1 cellular context compared by ENCODE assay signal in the genomic region with DNA sequence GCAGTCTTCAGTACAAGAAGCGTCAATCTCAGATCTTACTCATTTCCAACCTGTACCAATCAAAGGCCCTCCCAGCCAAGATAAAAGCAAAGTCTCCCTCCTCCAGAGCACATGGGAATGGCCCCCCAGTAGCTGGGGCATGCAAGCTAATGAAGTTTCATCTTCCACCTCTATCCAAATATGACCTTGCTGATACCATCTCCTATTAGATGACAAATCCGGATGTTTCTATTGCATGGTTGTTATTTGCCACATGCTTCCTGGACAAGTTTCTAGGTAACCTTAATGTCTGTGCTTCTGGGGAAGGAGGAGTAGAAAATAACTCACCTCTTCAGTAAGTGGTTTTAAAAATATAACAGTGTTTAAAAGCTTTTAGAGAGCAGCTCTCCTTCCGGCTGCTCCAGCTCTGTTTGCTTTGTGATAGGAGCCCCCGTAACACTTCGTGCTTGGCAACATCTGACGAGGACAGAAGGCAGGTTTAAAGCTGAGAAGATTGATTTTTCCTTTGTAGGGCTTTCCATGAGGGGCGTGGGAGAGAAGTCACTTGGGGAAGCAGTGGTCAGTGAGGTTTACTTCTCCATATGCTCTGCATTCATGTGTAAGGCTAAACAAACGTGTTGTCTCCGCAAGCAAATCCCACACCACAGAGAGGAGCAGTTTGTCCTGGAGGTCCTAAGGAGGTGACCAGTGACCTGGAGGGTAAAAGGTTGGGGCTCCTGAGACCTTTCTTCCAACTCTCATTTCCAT.
TF ChIP-seq lines count a peak whose summit lies in the region.

No MANE protein-coding gene starts in this region.

TF ChIP-seq in HepG2, 621 proteins besides CTCF, POLR2A, EP300 and RAD21 (continued from another document and continues in another):
- TF ChIP-seq REPIN1 (CRISPR knock-in tag; IDR thresholded peaks at IDR 0.05; ENCODE audit: borderline replicate concordance, low read depth) (peak; percentile 26; the same call in 1 of the 2 replicates), YY1 (IDR thresholded peaks at IDR 0.05; ENCODE audit: insufficient read depth, insufficient replicate concordance, low read depth, low read length) (no peak), AKAP8 (CRISPR knock-in tag; IDR thresholded peaks at IDR 0.05) (no peak), PHF21A (CRISPR knock-in tag; IDR thresholded peaks at IDR 0.05) (peak; percentile 71), ZNF788 (CRISPR knock-in tag; IDR thresholded peaks at IDR 0.05; ENCODE audit: borderline replicate concordance) (0 out of 2 replicates have a peak, but pooled peaks have one; percentile 13), HOXD1 (CRISPR knock-in tag; IDR thresholded peaks at IDR 0.05) (peak; percentile 74; the same call in 1 of the 2 replicates), STAG1 (CRISPR knock-in tag; IDR thresholded peaks at IDR 0.05) (0 out of 2 replicates have a peak, but pooled peaks have one; percentile 15), ZNF12 (CRISPR knock-in tag; IDR thresholded peaks at IDR 0.05) (no peak), ERF (CRISPR knock-in tag; IDR thresholded peaks at IDR 0.05) (no peak), ZNF136 (CRISPR knock-in tag; IDR thresholded peaks at IDR 0.05; ENCODE audit: low read depth) (no peak), SNAI1 (CRISPR knock-in tag; IDR thresholded peaks at IDR 0.05; ENCODE audit: borderline replicate concordance) (no peak; the same call in 1 of the 2 replicates), ZKSCAN8 (CRISPR knock-in tag; IDR thresholded peaks at IDR 0.05; ENCODE audit: borderline replicate concordance) (peak; percentile 40), RFX5 (IDR thresholded peaks at IDR 0.05; ENCODE audit: low read depth, low read length) (peak; percentile 96), NCOA2 (CRISPR knock-in tag; IDR thresholded peaks at IDR 0.05) (peak; percentile 95), DNMT3B (CRISPR knock-in tag; conservative IDR thresholded peaks at IDR 0.05) (0 out of 2 replicates have a peak, but pooled peaks have one; percentile 57), TAF1 (CRISPR knock-in tag; IDR thresholded peaks at IDR 0.05) (peak; percentile 28; the same call in 1 of the 2 replicates), GZF1 (CRISPR knock-in tag; IDR thresholded peaks at IDR 0.05) (no peak; the same call in 1 of the 2 replicates), SALL1 (CRISPR knock-in tag; IDR thresholded peaks at IDR 0.05) (peak; percentile 80), AHR (CRISPR knock-in tag; IDR thresholded peaks at IDR 0.05) (no peak), MZF1 (CRISPR knock-in tag; IDR thresholded peaks at IDR 0.05; ENCODE audit: borderline replicate concordance) (no peak), KLF15 (CRISPR knock-in tag; IDR thresholded peaks at IDR 0.05; ENCODE audit: borderline replicate concordance) (no peak), ZNF431 (CRISPR knock-in tag; IDR thresholded peaks at IDR 0.05; ENCODE audit: borderline replicate concordance, low read depth) (no peak), NFYC (CRISPR knock-in tag; IDR thresholded peaks at IDR 0.05) (peak; percentile 31), NR2F6 (IDR thresholded peaks at IDR 0.05) (peak; percentile 75), NR2F6 (CRISPR knock-in tag; IDR thresholded peaks at IDR 0.05) (peak; percentile 88), RARG (CRISPR knock-in tag; IDR thresholded peaks at IDR 0.05; ENCODE audit: low read depth) (no peak)
- TF ChIP-seq, protein P1, sequence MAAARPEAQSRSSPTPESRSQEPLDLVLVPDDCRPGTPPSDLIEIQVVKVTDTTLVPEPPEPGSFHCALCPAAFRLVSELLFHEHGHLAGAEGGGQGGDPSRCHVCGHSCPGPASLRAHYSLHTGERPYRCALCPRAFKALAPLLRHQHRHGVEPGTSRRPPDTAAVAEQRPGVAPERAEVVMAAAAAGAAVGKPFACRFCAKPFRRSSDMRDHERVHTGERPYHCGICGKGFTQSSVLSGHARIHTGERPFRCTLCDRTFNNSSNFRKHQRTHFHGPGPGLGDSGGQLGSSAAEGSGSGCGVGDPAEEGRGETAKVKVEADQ (CRISPR knock-in tag; IDR thresholded peaks at IDR 0.05; ENCODE audit: borderline replicate concordance): no peak
- TF ChIP-seq, protein P2, sequence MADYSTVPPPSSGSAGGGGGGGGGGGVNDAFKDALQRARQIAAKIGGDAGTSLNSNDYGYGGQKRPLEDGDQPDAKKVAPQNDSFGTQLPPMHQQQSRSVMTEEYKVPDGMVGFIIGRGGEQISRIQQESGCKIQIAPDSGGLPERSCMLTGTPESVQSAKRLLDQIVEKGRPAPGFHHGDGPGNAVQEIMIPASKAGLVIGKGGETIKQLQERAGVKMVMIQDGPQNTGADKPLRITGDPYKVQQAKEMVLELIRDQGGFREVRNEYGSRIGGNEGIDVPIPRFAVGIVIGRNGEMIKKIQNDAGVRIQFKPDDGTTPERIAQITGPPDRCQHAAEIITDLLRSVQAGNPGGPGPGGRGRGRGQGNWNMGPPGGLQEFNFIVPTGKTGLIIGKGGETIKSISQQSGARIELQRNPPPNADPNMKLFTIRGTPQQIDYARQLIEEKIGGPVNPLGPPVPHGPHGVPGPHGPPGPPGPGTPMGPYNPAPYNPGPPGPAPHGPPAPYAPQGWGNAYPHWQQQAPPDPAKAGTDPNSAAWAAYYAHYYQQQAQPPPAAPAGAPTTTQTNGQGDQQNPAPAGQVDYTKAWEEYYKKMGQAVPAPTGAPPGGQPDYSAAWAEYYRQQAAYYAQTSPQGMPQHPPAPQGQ (CRISPR knock-in tag; IDR thresholded peaks at IDR 0.05; ENCODE audit: borderline replicate concordance): no peak
- TF ChIP-seq, protein P3, sequence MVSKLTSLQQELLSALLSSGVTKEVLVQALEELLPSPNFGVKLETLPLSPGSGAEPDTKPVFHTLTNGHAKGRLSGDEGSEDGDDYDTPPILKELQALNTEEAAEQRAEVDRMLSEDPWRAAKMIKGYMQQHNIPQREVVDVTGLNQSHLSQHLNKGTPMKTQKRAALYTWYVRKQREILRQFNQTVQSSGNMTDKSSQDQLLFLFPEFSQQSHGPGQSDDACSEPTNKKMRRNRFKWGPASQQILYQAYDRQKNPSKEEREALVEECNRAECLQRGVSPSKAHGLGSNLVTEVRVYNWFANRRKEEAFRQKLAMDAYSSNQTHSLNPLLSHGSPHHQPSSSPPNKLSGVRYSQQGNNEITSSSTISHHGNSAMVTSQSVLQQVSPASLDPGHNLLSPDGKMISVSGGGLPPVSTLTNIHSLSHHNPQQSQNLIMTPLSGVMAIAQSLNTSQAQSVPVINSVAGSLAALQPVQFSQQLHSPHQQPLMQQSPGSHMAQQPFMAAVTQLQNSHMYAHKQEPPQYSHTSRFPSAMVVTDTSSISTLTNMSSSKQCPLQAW (CRISPR knock-in tag; IDR thresholded peaks at IDR 0.05): no peak
- TF ChIP-seq, protein P4, sequence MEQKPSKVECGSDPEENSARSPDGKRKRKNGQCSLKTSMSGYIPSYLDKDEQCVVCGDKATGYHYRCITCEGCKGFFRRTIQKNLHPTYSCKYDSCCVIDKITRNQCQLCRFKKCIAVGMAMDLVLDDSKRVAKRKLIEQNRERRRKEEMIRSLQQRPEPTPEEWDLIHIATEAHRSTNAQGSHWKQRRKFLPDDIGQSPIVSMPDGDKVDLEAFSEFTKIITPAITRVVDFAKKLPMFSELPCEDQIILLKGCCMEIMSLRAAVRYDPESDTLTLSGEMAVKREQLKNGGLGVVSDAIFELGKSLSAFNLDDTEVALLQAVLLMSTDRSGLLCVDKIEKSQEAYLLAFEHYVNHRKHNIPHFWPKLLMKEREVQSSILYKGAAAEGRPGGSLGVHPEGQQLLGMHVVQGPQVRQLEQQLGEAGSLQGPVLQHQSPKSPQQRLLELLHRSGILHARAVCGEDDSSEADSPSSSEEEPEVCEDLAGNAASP (CRISPR knock-in tag; IDR thresholded peaks at IDR 0.05; ENCODE audit: borderline replicate concordance): peak; percentile 38; the same call in 1 of the 2 replicates
- TF ChIP-seq, protein P5, sequence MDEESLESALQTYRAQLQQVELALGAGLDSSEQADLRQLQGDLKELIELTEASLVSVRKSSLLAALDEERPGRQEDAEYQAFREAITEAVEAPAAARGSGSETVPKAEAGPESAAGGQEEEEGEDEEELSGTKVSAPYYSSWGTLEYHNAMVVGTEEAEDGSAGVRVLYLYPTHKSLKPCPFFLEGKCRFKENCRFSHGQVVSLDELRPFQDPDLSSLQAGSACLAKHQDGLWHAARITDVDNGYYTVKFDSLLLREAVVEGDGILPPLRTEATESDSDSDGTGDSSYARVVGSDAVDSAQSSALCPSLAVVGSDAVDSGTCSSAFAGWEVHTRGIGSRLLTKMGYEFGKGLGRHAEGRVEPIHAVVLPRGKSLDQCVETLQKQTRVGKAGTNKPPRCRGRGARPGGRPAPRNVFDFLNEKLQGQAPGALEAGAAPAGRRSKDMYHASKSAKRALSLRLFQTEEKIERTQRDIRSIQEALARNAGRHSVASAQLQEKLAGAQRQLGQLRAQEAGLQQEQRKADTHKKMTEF (CRISPR knock-in tag; IDR thresholded peaks at IDR 0.05): peak; percentile 66
- TF ChIP-seq, protein P6, sequence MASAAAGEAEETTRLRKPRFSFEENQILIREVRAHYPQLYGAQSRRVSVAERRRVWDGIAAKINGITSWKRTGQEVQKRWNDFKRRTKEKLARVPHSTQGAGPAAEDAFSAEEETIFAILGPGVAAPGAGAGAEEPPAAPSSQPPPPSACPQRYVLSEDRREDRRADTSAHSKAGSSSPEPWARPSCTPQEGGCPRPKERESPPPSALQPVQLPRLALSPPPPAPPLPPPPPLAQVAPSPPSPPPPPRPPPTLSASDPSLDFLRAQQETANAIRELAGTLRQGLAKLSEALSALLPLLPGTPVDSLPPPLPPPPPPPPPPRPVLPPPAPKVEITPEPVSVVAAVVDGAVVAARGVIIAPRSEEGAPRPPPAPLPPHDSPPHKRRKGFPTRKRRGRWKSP (CRISPR knock-in tag; IDR thresholded peaks at IDR 0.05): peak; percentile 40; the same call in 1 of the 2 replicates
- TF ChIP-seq, protein P7, sequence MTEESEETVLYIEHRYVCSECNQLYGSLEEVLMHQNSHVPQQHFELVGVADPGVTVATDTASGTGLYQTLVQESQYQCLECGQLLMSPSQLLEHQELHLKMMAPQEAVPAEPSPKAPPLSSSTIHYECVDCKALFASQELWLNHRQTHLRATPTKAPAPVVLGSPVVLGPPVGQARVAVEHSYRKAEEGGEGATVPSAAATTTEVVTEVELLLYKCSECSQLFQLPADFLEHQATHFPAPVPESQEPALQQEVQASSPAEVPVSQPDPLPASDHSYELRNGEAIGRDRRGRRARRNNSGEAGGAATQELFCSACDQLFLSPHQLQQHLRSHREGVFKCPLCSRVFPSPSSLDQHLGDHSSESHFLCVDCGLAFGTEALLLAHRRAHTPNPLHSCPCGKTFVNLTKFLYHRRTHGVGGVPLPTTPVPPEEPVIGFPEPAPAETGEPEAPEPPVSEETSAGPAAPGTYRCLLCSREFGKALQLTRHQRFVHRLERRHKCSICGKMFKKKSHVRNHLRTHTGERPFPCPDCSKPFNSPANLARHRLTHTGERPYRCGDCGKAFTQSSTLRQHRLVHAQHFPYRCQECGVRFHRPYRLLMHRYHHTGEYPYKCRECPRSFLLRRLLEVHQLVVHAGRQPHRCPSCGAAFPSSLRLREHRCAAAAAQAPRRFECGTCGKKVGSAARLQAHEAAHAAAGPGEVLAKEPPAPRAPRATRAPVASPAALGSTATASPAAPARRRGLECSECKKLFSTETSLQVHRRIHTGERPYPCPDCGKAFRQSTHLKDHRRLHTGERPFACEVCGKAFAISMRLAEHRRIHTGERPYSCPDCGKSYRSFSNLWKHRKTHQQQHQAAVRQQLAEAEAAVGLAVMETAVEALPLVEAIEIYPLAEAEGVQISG (CRISPR knock-in tag; IDR thresholded peaks at IDR 0.05): peak; percentile 29; the same call in 1 of the 2 replicates
- TF ChIP-seq, protein P8, sequence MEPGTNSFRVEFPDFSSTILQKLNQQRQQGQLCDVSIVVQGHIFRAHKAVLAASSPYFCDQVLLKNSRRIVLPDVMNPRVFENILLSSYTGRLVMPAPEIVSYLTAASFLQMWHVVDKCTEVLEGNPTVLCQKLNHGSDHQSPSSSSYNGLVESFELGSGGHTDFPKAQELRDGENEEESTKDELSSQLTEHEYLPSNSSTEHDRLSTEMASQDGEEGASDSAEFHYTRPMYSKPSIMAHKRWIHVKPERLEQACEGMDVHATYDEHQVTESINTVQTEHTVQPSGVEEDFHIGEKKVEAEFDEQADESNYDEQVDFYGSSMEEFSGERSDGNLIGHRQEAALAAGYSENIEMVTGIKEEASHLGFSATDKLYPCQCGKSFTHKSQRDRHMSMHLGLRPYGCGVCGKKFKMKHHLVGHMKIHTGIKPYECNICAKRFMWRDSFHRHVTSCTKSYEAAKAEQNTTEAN (CRISPR knock-in tag; conservative IDR thresholded peaks at IDR 0.05): peak; percentile 30; the same call in 1 of the 2 replicates
- TF ChIP-seq, protein P9, sequence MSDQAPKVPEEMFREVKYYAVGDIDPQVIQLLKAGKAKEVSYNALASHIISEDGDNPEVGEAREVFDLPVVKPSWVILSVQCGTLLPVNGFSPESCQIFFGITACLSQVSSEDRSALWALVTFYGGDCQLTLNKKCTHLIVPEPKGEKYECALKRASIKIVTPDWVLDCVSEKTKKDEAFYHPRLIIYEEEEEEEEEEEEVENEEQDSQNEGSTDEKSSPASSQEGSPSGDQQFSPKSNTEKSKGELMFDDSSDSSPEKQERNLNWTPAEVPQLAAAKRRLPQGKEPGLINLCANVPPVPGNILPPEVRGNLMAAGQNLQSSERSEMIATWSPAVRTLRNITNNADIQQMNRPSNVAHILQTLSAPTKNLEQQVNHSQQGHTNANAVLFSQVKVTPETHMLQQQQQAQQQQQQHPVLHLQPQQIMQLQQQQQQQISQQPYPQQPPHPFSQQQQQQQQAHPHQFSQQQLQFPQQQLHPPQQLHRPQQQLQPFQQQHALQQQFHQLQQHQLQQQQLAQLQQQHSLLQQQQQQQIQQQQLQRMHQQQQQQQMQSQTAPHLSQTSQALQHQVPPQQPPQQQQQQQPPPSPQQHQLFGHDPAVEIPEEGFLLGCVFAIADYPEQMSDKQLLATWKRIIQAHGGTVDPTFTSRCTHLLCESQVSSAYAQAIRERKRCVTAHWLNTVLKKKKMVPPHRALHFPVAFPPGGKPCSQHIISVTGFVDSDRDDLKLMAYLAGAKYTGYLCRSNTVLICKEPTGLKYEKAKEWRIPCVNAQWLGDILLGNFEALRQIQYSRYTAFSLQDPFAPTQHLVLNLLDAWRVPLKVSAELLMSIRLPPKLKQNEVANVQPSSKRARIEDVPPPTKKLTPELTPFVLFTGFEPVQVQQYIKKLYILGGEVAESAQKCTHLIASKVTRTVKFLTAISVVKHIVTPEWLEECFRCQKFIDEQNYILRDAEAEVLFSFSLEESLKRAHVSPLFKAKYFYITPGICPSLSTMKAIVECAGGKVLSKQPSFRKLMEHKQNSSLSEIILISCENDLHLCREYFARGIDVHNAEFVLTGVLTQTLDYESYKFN (CRISPR knock-in tag; conservative IDR thresholded peaks at IDR 0.05): peak; percentile 86
- TF ChIP-seq, protein P10, sequence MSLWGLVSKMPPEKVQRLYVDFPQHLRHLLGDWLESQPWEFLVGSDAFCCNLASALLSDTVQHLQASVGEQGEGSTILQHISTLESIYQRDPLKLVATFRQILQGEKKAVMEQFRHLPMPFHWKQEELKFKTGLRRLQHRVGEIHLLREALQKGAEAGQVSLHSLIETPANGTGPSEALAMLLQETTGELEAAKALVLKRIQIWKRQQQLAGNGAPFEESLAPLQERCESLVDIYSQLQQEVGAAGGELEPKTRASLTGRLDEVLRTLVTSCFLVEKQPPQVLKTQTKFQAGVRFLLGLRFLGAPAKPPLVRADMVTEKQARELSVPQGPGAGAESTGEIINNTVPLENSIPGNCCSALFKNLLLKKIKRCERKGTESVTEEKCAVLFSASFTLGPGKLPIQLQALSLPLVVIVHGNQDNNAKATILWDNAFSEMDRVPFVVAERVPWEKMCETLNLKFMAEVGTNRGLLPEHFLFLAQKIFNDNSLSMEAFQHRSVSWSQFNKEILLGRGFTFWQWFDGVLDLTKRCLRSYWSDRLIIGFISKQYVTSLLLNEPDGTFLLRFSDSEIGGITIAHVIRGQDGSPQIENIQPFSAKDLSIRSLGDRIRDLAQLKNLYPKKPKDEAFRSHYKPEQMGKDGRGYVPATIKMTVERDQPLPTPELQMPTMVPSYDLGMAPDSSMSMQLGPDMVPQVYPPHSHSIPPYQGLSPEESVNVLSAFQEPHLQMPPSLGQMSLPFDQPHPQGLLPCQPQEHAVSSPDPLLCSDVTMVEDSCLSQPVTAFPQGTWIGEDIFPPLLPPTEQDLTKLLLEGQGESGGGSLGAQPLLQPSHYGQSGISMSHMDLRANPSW (CRISPR knock-in tag; IDR thresholded peaks at IDR 0.05; ENCODE audit: borderline replicate concordance): peak; percentile 32; the same call in 1 of the 2 replicates
